In genomic region chr15:69159805-69160140, GRCh38 we compare ENCODE assay signal across 1 cellular context.
TF ChIP-seq lines count a peak whose summit lies in the region.

No MANE protein-coding gene starts in this region.

TF ChIP-seq in HepG2, 621 proteins besides CTCF, POLR2A, EP300 and RAD21 (continued from another document):
- TF ChIP-seq CAMTA2 (CRISPR knock-in tag; IDR thresholded peaks at IDR 0.05; ENCODE audit: borderline replicate concordance), result no peak
